ENCODE assay signal across 9 cellular contexts in the genomic region with DNA sequence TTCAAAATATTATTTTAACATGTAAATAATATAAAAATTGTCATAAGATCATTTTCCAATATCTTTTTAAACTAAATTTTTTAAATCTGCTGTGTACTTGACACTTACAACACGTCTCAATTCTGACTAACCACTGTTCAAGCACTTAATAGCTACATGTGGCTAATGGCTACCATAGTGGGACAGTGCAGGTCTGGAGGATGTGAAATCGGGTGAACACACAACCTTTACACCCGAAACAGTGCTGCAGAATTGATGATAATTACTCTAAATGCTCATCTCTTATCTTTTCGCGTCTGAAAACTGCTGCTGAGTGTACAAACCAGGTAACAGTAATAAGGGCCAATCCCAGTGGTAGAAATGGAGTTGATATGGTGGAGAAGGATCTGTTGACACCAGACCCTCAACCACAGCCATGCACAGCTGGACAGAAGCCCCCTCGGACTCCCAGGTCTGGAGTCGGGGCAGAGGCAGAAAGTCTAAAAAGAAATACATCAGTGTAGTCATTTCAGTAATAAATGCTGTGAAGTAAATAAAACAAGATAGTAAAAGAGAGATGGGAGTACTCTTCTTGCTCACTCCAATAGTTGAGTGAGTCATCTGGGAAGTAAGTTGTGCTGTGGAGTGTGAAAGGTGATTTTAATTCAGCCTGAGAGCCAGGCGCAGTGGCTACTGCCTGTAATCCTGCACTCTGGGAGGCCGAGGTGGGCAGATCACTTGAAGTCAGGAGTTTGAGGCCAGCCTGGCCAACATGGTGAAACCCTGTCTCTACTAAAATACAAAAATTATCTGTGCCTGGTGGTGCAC.
DNase-seq lines count a peak whose midpoint lies in the region; ATAC-seq and TF ChIP-seq lines count a peak whose summit lies in the region.
"Had no signal": no experiment of that assay in that cellular context is flagged by ENCODE, and none has a peak within 500 bp of the region (broad histone marks: within the 10 kb centered on the region; RNA-seq: fewer than 3 reads in every experiment).

No MANE protein-coding gene starts in this region.

- no peak for TF ChIP-seq CTCF in GM10248 (IDR thresholded peaks at IDR 0.05; ENCODE audit: control extremely low read depth, extremely low read depth, low read depth, missing control alignments)

- CTCF ChIA-PET in GM10248 (lab: Yijun Ruan, JAX) = interaction anchor here (0.9 kb wide), 1 partner anchor 10 kb away, joined by 4 read pairs; no protein-coding TSS in a partner anchor

- POLR2A ChIA-PET in GM10248 (lab: Yijun Ruan, JAX) = no interaction called here

- DNase-seq in GM10248 (ENCODE audit: extremely low spot score) (peak; percentile 54), left colon (no peak), NCI-H2081 treated with DMSO at 0.1 percent for 48 hours (lab: John Stamatoyannopoulos, UW) (no peak), midbrain (lab: John Stamatoyannopoulos, UW) (no peak), NCI-H446 treated with DMSO at 0.1 percent for 48 hours (lab: John Stamatoyannopoulos, UW) (no peak), COLO668 (lab: John Stamatoyannopoulos, UW; ENCODE audit: unreplicated experiment) (no peak)
- DNase-seq: NCI-H187 treated with DMSO at 0.1 percent for 48 hours had no signal

- intact Hi-C loops in left colon (cut with DNase I, micrococcal nuclease) = no loop called here

- ATAC-seq in GM21447 (IDR thresholded peaks at IDR 0.05; ENCODE audit: unreplicated experiment) (peak; percentile 95), HG03520 (IDR thresholded peaks at IDR 0.05; ENCODE audit: unreplicated experiment) (peak; percentile 96), left colon (peak; percentile 37)

Comparison
In these comparisons a context has a peak if more than half of its experiments do, and no peak if none do; other contexts are left out.
1. ATAC-seq: peak in every context shown above with its lines; median percentile 96 in HG03520; 95 in GM21447; 37 in left colon.